11 cellular contexts compared by ENCODE assay signal in the genomic region with DNA sequence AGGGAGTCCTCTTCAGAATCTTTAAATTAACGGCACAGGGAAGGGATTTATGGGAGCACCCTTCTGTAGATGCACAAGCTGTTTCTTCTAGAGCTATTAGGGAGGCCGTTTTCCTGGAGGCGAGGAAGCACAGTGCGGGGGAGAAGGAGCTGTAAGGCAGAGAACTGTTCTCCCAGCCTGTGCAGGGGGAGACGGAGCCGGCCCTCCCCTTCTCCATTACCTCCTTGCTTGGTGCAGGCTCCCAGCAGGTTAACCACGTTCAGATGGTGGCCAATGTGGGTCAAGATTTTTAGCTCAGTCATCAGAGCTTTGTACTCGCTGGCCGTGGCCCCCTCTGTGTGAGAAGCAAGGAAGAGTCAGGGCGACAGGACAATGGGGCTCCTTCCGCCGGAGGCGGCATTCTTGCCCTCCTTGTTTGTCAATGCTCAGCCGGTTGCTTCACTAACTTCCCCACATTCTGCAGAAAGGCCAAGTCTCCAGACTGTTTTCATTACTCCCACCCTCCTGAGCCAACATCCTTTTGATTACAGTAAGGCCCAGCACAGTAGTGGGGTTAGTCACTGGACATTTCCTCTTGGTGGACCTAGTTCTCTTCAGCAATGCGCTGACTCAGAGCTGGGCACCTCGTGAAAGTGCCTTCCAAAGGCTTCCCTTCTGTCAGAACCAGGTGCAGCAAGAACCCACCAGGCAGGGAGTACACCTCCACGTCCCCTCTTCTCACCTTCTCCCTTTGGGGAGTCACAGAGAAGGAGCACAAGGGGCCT.
DNase-seq lines count a peak whose midpoint lies in the region; ATAC-seq and TF ChIP-seq lines count a peak whose summit lies in the region.
"Had no signal": no experiment of that assay in that cellular context is flagged by ENCODE, and none has a peak within 500 bp of the region (broad histone marks: within the 10 kb centered on the region; RNA-seq: fewer than 3 reads in every experiment).

No MANE protein-coding gene starts in this region.

- 64 to 84% (median 69%) methylated on average over 16 to 17 of the region's 17 CpGs for WGBS in adrenal gland, 4 donors
- WGBS in heart left ventricle, 4 donors, result 56 to 63% (median 57%) methylated on average over 16 to 17 of the region's 17 CpGs
- WGBS in prostate gland, result 82% methylated on average over 17 of the region's 17 CpGs

- ATAC-seq in heart left ventricle (peak in 3 of 4 donors; percentile 83 to 86 (median 86)), HG02610 (IDR thresholded peaks at IDR 0.05; ENCODE audit: unreplicated experiment) (no peak)

- H3K4me1 ChIP-seq in adrenal gland (replicated peaks in 1 of 2) (no peaks in the 10 kb centered on the region), heart left ventricle (peaks cover 2 to 41% (median 20%) of the 10 kb centered on the region in 12 donors), prostate gland (replicated peaks) (no peaks in the 10 kb centered on the region)
- no peaks in the 10 kb centered on the region for H3K4me1 ChIP-seq in effector memory CD4-positive, alpha-beta T cell (ENCODE audit: control insufficient read depth, insufficient read depth, low read length, poor library complexity, severe bottlenecking)

- H3K27ac ChIP-seq in adrenal gland (peak overlapping the region in 1 of 5 donors; percentile 40), heart left ventricle (peak overlapping the region in 7 of 12 donors; percentile 16 to 53 (median 41)), prostate gland (no peak overlapping the region)
- H3K27ac ChIP-seq in effector memory CD4-positive, alpha-beta T cell (ENCODE audit: insufficient read depth, low read length, poor library complexity, severe bottlenecking), result no peak overlapping the region

- TF ChIP-seq POLR2A in adrenal gland (IDR thresholded peaks at IDR 0.05) (no peak), heart left ventricle (IDR thresholded peaks at IDR 0.05) (no peak), prostate gland (IDR thresholded peaks at IDR 0.05) (no peak)

- peak; percentile 60 for DNase-seq in Daoy (ENCODE audit: low read depth)
- DNase-seq in adrenal gland, result peak in 5 of 7 donors; percentile 15 to 55 (median 26)
- peak in 2 of 5 donors; percentile 27 to 45 for DNase-seq in heart left ventricle
- DNase-seq in posterior vena cava (ENCODE audit: low spot score), result peak; percentile 82
- no peak for DNase-seq in effector memory CD4-positive, alpha-beta T cell
- no peak for DNase-seq in activated T-cell treated with anti-CD3 and anti-CD28 coated beads, Interleukin-2, amount 50 U/mL, for 1 hour
- DNase-seq in prostate gland (ENCODE audit: low spot score), result no peak
- DNase-seq: Calu3; NCI-H748 treated with DMSO at 0.1 percent for 48 hours; stimulated activated CD4-positive, alpha-beta T cell treated with anti-CD3 and anti-CD28 coated beads, Interleukin-2, amount 100 ng/mL, for 24 hours had no signal

- no peak for TF ChIP-seq CTCF in adrenal gland (IDR thresholded peaks at IDR 0.05)
- no peak for TF ChIP-seq CTCF in heart left ventricle (IDR thresholded peaks at IDR 0.05)
- no peak for TF ChIP-seq CTCF in prostate gland (IDR thresholded peaks at IDR 0.05)

- H3K4me3 ChIP-seq in adrenal gland (no peak overlapping the region), heart left ventricle (no peak overlapping the region), prostate gland (no peak overlapping the region)
- no peak overlapping the region for H3K4me3 ChIP-seq in effector memory CD4-positive, alpha-beta T cell (ENCODE audit: insufficient read depth, low read depth, low read length, poor library complexity, severe bottlenecking)

- no peaks in the 10 kb centered on the region for H3K36me3 ChIP-seq in adrenal gland (replicated peaks in 1 of 2)
- peaks cover 0 to 39% (median 6%) of the 10 kb centered on the region in 9 donors for H3K36me3 ChIP-seq in heart left ventricle
- no peaks in the 10 kb centered on the region for H3K36me3 ChIP-seq in effector memory CD4-positive, alpha-beta T cell (ENCODE audit: control insufficient read depth, insufficient read depth, low read length)
- no peaks in the 10 kb centered on the region for H3K36me3 ChIP-seq in prostate gland

- H3K27me3 ChIP-seq in adrenal gland, result no peaks in the 10 kb centered on the region
- no peaks in the 10 kb centered on the region for H3K27me3 ChIP-seq in heart left ventricle
- H3K27me3 ChIP-seq in effector memory CD4-positive, alpha-beta T cell (replicated peaks; ENCODE audit: control insufficient read depth, insufficient read depth, low read length, poor library complexity, severe bottlenecking), result no peaks in the 10 kb centered on the region
- no peaks in the 10 kb centered on the region for H3K27me3 ChIP-seq in prostate gland (replicated peaks; ENCODE audit: insufficient read depth)

- intact Hi-C loops in adrenal gland (cut with DNase I), result loop anchor here in 1 of 2 donors (5.0 to 10.0 kb wide), 2 partner anchors 305 to 468 kb away; no protein-coding TSS in a partner anchor
- intact Hi-C loops in heart left ventricle (cut with DNase I), result loop anchor here in 7 of 10 donors (5.0 to 10.0 kb wide), 7 partner anchors 65 to 468 kb away; a partner anchor contains a TSS
- intact Hi-C loops in posterior vena cava (cut with DNase I), result no loop called here
- intact Hi-C loops in prostate gland (cut with DNase I), result loop anchor here (10.0 kb wide), 1 partner anchor 305 kb away; no protein-coding TSS in a partner anchor

- H3K9me3 ChIP-seq in adrenal gland (replicated peaks in 1 of 3), result no peaks in the 10 kb centered on the region
- no peaks in the 10 kb centered on the region for H3K9me3 ChIP-seq in heart left ventricle
- no peaks in the 10 kb centered on the region for H3K9me3 ChIP-seq in effector memory CD4-positive, alpha-beta T cell (ENCODE audit: control insufficient read depth, low read length)
- H3K9me3 ChIP-seq in prostate gland, result no peaks in the 10 kb centered on the region

Comparison
In these comparisons a context has a peak if more than half of its experiments do, and no peak if none do; other contexts are left out.
1. DNase-seq: peak in Daoy (single experiment), adrenal gland (5 of 7) and posterior vena cava (single experiment); none in effector memory CD4-positive, alpha-beta T cell (0 of 3), activated T-cell treated with anti-CD3 and anti-CD28 coated beads, Interleukin-2, amount 50 U/mL, for 1 hour (single experiment) and prostate gland (single experiment).
2. H3K27ac ChIP-seq: peak in heart left ventricle (7 of 12); none in effector memory CD4-positive, alpha-beta T cell (single experiment) and prostate gland (0 of 2).
3. intact Hi-C loops: an anchor here in heart left ventricle (5.0 to 10.0 kb wide) and prostate gland (10.0 kb wide); none called in posterior vena cava.